Comparison of ENCODE assay signal across 1 cellular context in the genomic region with DNA sequence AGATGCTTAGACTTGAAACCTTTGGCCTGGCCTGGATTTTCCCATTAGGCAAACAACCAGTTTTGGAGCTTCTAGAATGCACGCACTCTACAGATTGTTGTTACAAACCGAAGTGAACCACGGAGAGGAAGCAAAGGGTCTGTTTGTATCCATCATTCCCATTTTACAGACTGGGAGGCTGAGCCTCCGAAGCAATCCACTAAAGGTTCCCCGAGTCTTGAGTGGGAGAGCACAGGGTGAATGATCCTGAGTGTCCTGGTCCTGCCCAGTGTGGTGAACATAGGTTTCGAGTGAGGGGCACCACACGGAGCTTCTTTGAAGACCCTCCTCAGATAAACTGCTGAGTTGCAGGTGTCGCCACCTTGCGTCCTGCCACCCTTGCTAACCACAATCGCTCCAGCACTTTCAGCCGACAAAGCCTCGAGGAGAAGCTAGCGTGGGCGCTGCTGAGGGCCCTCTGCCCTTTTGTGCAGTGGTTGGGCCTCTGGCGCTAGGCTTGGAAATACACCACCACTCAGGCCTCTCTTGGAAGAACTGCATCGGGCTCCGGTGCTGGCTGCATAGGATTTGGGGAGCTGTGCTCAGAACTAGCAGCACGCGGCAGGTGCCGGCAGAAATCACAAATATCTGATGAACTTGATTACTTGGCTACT.
A peak's percentile ranks its signal among the peaks of the same experiment; 100 is the strongest.
TF ChIP-seq lines count a peak whose summit lies in the region.

No MANE protein-coding gene starts in this region.

TF ChIP-seq in neural cell, 6 proteins besides CTCF, POLR2A, EP300 and RAD21 (continued from another document):
- peak; percentile 27 for TF ChIP-seq EZH2 (IDR thresholded peaks at IDR 0.05; ENCODE audit: borderline replicate concordance, insufficient read depth, low read length, poor library complexity, severe bottlenecking)
TF ChIP-seq in neural cell: peak in this region for 1.
